8 cellular contexts compared by ENCODE assay signal in the genomic region with DNA sequence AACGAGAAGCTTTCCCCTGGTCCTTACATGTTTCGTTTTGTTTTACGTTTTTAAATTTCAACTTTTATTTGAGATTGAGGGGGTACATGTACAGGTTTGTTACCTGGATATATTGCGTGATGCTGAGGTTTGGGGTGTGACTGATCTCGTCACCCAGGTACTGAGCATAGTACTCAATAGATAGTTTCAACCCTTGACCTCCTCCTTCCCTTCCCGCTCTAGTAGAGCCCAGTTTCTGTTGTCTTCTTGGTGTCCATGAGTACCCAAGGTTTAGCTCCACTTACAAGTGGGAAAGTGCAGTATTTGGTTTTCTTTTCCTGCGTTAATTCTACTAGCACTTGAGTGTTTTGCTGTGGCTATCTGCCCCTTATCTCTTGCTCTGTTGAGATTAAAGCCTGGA. TPM values are rescaled to one million over a fixed set of nuclear protein-coding genes. Genes with fewer than 3 reads are reported as not detected.
DNase-seq lines count a peak whose midpoint lies in the region; ATAC-seq and TF ChIP-seq lines count a peak whose summit lies in the region.

No MANE protein-coding gene starts in this region.

- no peak for DNase-seq in activated T-cell treated with anti-CD3 and anti-CD28 coated beads, Interleukin-2, amount 50 U/mL, for 4 hours
- DNase-seq in activated T-cell treated with anti-CD3 and anti-CD28 coated beads, Interleukin-2, amount 50 U/mL, for 48 hours: no peak
- DNase-seq in ascending aorta (ENCODE audit: low spot score in 2 of 2): no peak
- DNase-seq in tibial nerve (ENCODE audit: low spot score in 2 of 2): no peak
- DNase-seq in DMS114 treated with DMSO at 0.1 percent for 48 hours (lab: John Stamatoyannopoulos, UW; ENCODE audit: unreplicated experiment): no peak

- peak overlapping the region; percentile 63 to 94 for H3K9ac ChIP-seq in liver (ENCODE audit: low read depth in 1 of 2, low read length in 2 of 2)

- TF ChIP-seq RAD21 in liver (IDR thresholded peaks at IDR 0.05): no peak

- WGBS in liver: 8% methylated on average over 7 of the region's 7 CpGs
- 11 to 17% methylated on average over 7 of the region's 7 CpGs for WGBS in tibial nerve, 2 donors

- H3K27me3 ChIP-seq in ascending aorta (no peaks in the 10 kb centered on the region), liver (ENCODE audit: control insufficient read depth in 4 of 4, insufficient read depth in 4 of 4, low read length in 3 of 4) (no peaks in the 10 kb centered on the region), tibial nerve (no peaks in the 10 kb centered on the region)

- no peak for TF ChIP-seq EP300 in tibial nerve (IDR thresholded peaks at IDR 0.05)

- H3K27ac ChIP-seq in ascending aorta (no peak overlapping the region), liver (ENCODE audit: low read depth in 1 of 2, low read length in 2 of 2) (peak overlapping the region; percentile 63 to 65), tibial nerve (peak overlapping the region in 1 of 4 donors; percentile 86)

- H3K4me3 Mint-ChIP-seq in activated T-cell treated with anti-CD3 and anti-CD28 coated beads, Interleukin-2, amount 50 U/mL, for 4 hours: peak overlapping the region; percentile 89

- H3K4me3 ChIP-seq in ascending aorta (peak overlapping the region; percentile 77 to 89), liver (ENCODE audit: low read depth in 1 of 3, low read length in 3 of 3) (peak overlapping the region; percentile 83 to 91 (median 89)), tibial nerve (peak overlapping the region; percentile 77 to 98 (median 96))

- H3K4me1 ChIP-seq in ascending aorta (peaks cover 0 to 14% of the 10 kb centered on the region in 2 donors), liver (ENCODE audit: control insufficient read depth in 4 of 4, insufficient read depth in 4 of 4, low read length in 3 of 4) (peaks cover 3 to 37% (median 25%) of the 10 kb centered on the region in 4 donors), tibial nerve (peaks cover 0 to 37% (median 14%) of the 10 kb centered on the region in 4 donors)

- no peaks in the 10 kb centered on the region for H3K36me3 ChIP-seq in ascending aorta
- H3K36me3 ChIP-seq in liver (ENCODE audit: control insufficient read depth in 4 of 4, insufficient read depth in 3 of 4, low read depth in 1 of 4, low read length in 3 of 4): no peaks in the 10 kb centered on the region
- H3K36me3 ChIP-seq in tibial nerve: no peaks in the 10 kb centered on the region

- ATAC-seq in activated T-cell treated with anti-CD3 and anti-CD28 coated beads, Interleukin-2, amount 50 U/mL, for 4 hours: no peak
- ATAC-seq in HG02588 (IDR thresholded peaks at IDR 0.05; ENCODE audit: unreplicated experiment) (no peak), GM18520 (IDR thresholded peaks at IDR 0.05; ENCODE audit: unreplicated experiment) (no peak)

- H3K36me3 Mint-ChIP-seq in activated T-cell treated with anti-CD3 and anti-CD28 coated beads, Interleukin-2, amount 50 U/mL, for 4 hours (ENCODE audit: insufficient read depth): peaks cover 1% of the 10 kb centered on the region

- H3K9me3 ChIP-seq in ascending aorta (no peaks in the 10 kb centered on the region), liver (ENCODE audit: control insufficient read depth in 4 of 4, low read length in 3 of 4) (no peaks in the 10 kb centered on the region), tibial nerve (no peaks in the 10 kb centered on the region)

- peaks cover 32% of the 10 kb centered on the region for H3K4me1 Mint-ChIP-seq in activated T-cell treated with anti-CD3 and anti-CD28 coated beads, Interleukin-2, amount 50 U/mL, for 4 hours (ENCODE audit: low read depth)

- TF ChIP-seq CTCF in ascending aorta (IDR thresholded peaks at IDR 0.05) (no peak), liver (IDR thresholded peaks at IDR 0.05; ENCODE audit: low read depth, low read length, missing input control) (no peak), tibial nerve (IDR thresholded peaks at IDR 0.05) (no peak)

- no peaks in the 10 kb centered on the region for H3K27me3 Mint-ChIP-seq in activated T-cell treated with anti-CD3 and anti-CD28 coated beads, Interleukin-2, amount 50 U/mL, for 4 hours (ENCODE audit: low read depth)

- no peaks in the 10 kb centered on the region for H3K9me3 Mint-ChIP-seq in activated T-cell treated with anti-CD3 and anti-CD28 coated beads, Interleukin-2, amount 50 U/mL, for 4 hours

- intact Hi-C loops in ascending aorta (cut with DNase I): loop anchor here (1.0 to 10.0 kb wide), 4 partner anchors 139 to 1199 kb away; a partner anchor contains a TSS

- no peak for TF ChIP-seq POLR2A in tibial nerve (IDR thresholded peaks at IDR 0.05)

TF ChIP-seq in liver, 16 proteins besides CTCF, POLR2A, EP300 and RAD21:
- TF ChIP-seq FOXA2 (IDR thresholded peaks at IDR 0.05) (no peak), EGR1 (IDR thresholded peaks at IDR 0.05; ENCODE audit: low read depth in 2 of 2) (no peak), YY1 (IDR thresholded peaks at IDR 0.05) (no peak), FOXA1 (IDR thresholded peaks at IDR 0.05) (no peak), RXRA (IDR thresholded peaks at IDR 0.05) (no peak), JUND (IDR thresholded peaks at IDR 0.05) (no peak), HNF4A (conservative IDR thresholded peaks at IDR 0.05) (no peak), TAF1 (conservative IDR thresholded peaks at IDR 0.05) (no peak), GABPA (IDR thresholded peaks at IDR 0.05 in 1 of 2, conservative IDR thresholded peaks at IDR 0.05 in 1 of 2) (no peak), NR2F2 (IDR thresholded peaks at IDR 0.05) (no peak)
- TF ChIP-seq, protein P1, sequence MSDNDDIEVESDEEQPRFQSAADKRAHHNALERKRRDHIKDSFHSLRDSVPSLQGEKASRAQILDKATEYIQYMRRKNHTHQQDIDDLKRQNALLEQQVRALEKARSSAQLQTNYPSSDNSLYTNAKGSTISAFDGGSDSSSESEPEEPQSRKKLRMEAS (IDR thresholded peaks at IDR 0.05): no peak
- TF ChIP-seq, protein P2, sequence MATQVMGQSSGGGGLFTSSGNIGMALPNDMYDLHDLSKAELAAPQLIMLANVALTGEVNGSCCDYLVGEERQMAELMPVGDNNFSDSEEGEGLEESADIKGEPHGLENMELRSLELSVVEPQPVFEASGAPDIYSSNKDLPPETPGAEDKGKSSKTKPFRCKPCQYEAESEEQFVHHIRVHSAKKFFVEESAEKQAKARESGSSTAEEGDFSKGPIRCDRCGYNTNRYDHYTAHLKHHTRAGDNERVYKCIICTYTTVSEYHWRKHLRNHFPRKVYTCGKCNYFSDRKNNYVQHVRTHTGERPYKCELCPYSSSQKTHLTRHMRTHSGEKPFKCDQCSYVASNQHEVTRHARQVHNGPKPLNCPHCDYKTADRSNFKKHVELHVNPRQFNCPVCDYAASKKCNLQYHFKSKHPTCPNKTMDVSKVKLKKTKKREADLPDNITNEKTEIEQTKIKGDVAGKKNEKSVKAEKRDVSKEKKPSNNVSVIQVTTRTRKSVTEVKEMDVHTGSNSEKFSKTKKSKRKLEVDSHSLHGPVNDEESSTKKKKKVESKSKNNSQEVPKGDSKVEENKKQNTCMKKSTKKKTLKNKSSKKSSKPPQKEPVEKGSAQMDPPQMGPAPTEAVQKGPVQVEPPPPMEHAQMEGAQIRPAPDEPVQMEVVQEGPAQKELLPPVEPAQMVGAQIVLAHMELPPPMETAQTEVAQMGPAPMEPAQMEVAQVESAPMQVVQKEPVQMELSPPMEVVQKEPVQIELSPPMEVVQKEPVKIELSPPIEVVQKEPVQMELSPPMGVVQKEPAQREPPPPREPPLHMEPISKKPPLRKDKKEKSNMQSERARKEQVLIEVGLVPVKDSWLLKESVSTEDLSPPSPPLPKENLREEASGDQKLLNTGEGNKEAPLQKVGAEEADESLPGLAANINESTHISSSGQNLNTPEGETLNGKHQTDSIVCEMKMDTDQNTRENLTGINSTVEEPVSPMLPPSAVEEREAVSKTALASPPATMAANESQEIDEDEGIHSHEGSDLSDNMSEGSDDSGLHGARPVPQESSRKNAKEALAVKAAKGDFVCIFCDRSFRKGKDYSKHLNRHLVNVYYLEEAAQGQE (IDR thresholded peaks at IDR 0.05): no peak
- TF ChIP-seq, protein P3, sequence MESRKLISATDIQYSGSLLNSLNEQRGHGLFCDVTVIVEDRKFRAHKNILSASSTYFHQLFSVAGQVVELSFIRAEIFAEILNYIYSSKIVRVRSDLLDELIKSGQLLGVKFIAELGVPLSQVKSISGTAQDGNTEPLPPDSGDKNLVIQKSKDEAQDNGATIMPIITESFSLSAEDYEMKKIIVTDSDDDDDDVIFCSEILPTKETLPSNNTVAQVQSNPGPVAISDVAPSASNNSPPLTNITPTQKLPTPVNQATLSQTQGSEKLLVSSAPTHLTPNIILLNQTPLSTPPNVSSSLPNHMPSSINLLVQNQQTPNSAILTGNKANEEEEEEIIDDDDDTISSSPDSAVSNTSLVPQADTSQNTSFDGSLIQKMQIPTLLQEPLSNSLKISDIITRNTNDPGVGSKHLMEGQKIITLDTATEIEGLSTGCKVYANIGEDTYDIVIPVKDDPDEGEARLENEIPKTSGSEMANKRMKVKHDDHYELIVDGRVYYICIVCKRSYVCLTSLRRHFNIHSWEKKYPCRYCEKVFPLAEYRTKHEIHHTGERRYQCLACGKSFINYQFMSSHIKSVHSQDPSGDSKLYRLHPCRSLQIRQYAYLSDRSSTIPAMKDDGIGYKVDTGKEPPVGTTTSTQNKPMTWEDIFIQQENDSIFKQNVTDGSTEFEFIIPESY (IDR thresholded peaks at IDR 0.05): no peak

RNA-seq across cellular contexts. Expression of a gene that starts 47.1 kb away (rescaled TPM):
- total RNA-seq in activated T-cell treated with anti-CD3 and anti-CD28 coated beads, Interleukin-2, amount 50 U/mL, for 4 hours: 10 to 100 TPM; 33.2 to 38.6 (median 35.4) TPM
- total RNA-seq in ascending aorta: 31.3 TPM
- total RNA-seq in liver: 10 to 100 TPM; 19.2 to 28.8 TPM
- polyA plus RNA-seq in liver: 10 to 100 TPM in 1 of 2 donors, 1 to 10 TPM in 1; 3.3 to 10.6 TPM
- 10 to 100 TPM; 19.9 to 58.5 (median 31.9) TPM for total RNA-seq in tibial nerve

Comparison
In these comparisons a context has a peak if more than half of its experiments do, and no peak if none do; other contexts are left out.
1. H3K27ac ChIP-seq: peak in liver (2 of 2); none in ascending aorta (0 of 2).
2. Peak in every context shown above with its lines, with median percentiles within 50 percentile points of each other: H3K4me3 ChIP-seq.